In genomic region chr9:96412174-96412913, GRCh38 we compare ENCODE assay signal across 23 cellular contexts. TPM values are rescaled to one million over a fixed set of nuclear protein-coding genes. Genes with fewer than 3 reads are reported as not detected.
DNase-seq lines count a peak whose midpoint lies in the region; ATAC-seq and TF ChIP-seq lines count a peak whose summit lies in the region.
"Had no signal": no experiment of that assay in that cellular context is flagged by ENCODE, and none has a peak within 500 bp of the region (broad histone marks: within the 10 kb centered on the region; RNA-seq: fewer than 3 reads in every experiment).

No MANE protein-coding gene starts in this region.

- H3K27ac ChIP-seq in CD8-positive, alpha-beta T cell (ENCODE audit: low read depth, low read length): no peak overlapping the region
- no peak overlapping the region for H3K27ac ChIP-seq in fibroblast of lung (ENCODE audit: insufficient read depth, low read length)
- no peak overlapping the region for H3K27ac ChIP-seq in trophoblast cell (ENCODE audit: low read depth, low read length)
- H3K27ac ChIP-seq: 22Rv1, coronary artery, thoracic aorta had no signal

- H3K27me3 Mint-ChIP-seq in T-helper 1 cell treated with Interleukin-12 subunit alpha and Interleukin-12 subunit beta and Interleukin-4 antibody, amounts not matched to agents 30 μg/mL and 1 μg/mL, for 36 hours (ENCODE audit: low read depth): no peaks in the 10 kb centered on the region
- no peaks in the 10 kb centered on the region for H3K27me3 Mint-ChIP-seq in CD8-positive, alpha-beta T cell (ENCODE audit: low read depth)
- no peaks in the 10 kb centered on the region for H3K27me3 Mint-ChIP-seq in T-cell

- no peak overlapping the region for H3K18ac ChIP-seq in trophoblast cell (ENCODE audit: low read length)

- CTCF ChIA-PET in CD8-positive, alpha-beta T cell (lab: Charles Lee): interaction anchor here (0.9 to 2.4 kb wide), 4 partner anchors 13 to 85 kb away, joined by 3 to 14 read pairs (median 3); no protein-coding TSS in a partner anchor
- CTCF ChIA-PET in T-cell (lab: Charles Lee): interaction anchor here in 1 of 2 donors (1.1 to 1.4 kb wide), 3 partner anchors 12 to 86 kb away, joined by 4 read pairs; no protein-coding TSS in a partner anchor

- H2AFZ ChIP-seq in fibroblast of lung (ENCODE audit: low read length) (peak overlapping the region; percentile 11), trophoblast cell (ENCODE audit: insufficient read depth, low read length, poor library complexity) (no peak overlapping the region)

- POLR2A ChIA-PET in CD8-positive, alpha-beta T cell (lab: Charles Lee): interaction anchor here (0.6 to 2.2 kb wide), 3 partner anchors 12 to 583 kb away, joined by 4 to 10 read pairs (median 4); partner anchors contain the start of gene SLC35D2
- POLR2A ChIA-PET in T-cell (lab: Charles Lee): no interaction called here

- H3K79me2 ChIP-seq in fibroblast of lung (ENCODE audit: control insufficient read depth, insufficient read depth, low read length) (peaks cover 42% of the 10 kb centered on the region), trophoblast cell (ENCODE audit: control insufficient read depth, insufficient read depth, low read length, poor library complexity) (peaks cover 13% of the 10 kb centered on the region)

- H3K27me3 ChIP-seq in CD8-positive, alpha-beta T cell (ENCODE audit: insufficient read depth, low read length): no peaks in the 10 kb centered on the region
- H3K27me3 ChIP-seq in fibroblast of lung (ENCODE audit: control insufficient read depth, insufficient read depth, low read length): no peaks in the 10 kb centered on the region
- no peaks in the 10 kb centered on the region for H3K27me3 ChIP-seq in trophoblast cell (ENCODE audit: insufficient read depth, low read length)

- H3K14ac ChIP-seq in trophoblast cell (ENCODE audit: low read length): no peak overlapping the region

- H3K36me3 ChIP-seq in CD8-positive, alpha-beta T cell (ENCODE audit: insufficient read depth, low read length): no peaks in the 10 kb centered on the region
- no peaks in the 10 kb centered on the region for H3K36me3 ChIP-seq in fibroblast of lung (ENCODE audit: control insufficient read depth, insufficient read depth, low read length)
- H3K36me3 ChIP-seq in trophoblast cell (ENCODE audit: control insufficient read depth in 1 of 2, insufficient read depth in 2 of 2, low read length in 2 of 2): peaks cover 2 to 7% of the 10 kb centered on the region in 2 experiments
- H3K36me3 ChIP-seq: thoracic aorta had no signal

- H4K91ac ChIP-seq in trophoblast cell (ENCODE audit: low read depth, low read length): no peak overlapping the region

- no peak overlapping the region for H2BK5ac ChIP-seq in trophoblast cell (ENCODE audit: low read depth, low read length, poor library complexity)

- no peak overlapping the region for H2AK5ac ChIP-seq in trophoblast cell (ENCODE audit: low read length)

- H3K4ac ChIP-seq in trophoblast cell (ENCODE audit: low read depth, low read length): no peak overlapping the region

- no peak overlapping the region for H2BK12ac ChIP-seq in trophoblast cell (ENCODE audit: low read length)

- intact Hi-C loops in CD8-positive, alpha-beta T cell (cut with DNase I, micrococcal nuclease): loop anchor here (10.0 kb wide), 2 partner anchors 538 to 1002 kb away; partner anchors contain the start of genes ERCC6L2 (in 1 of the 2) and TDRD7 (in 1 of the 2)

- no peak overlapping the region for H3K9ac ChIP-seq in fibroblast of lung (ENCODE audit: insufficient read depth, low read length)
- H3K9ac ChIP-seq in trophoblast cell (ENCODE audit: low read length): no peak overlapping the region

- H3K9me3 ChIP-seq in CD8-positive, alpha-beta T cell (ENCODE audit: low read length): no peaks in the 10 kb centered on the region
- no peaks in the 10 kb centered on the region for H3K9me3 ChIP-seq in fibroblast of lung (ENCODE audit: control insufficient read depth, insufficient read depth, low read depth, low read length)
- H3K9me3 ChIP-seq in trophoblast cell (ENCODE audit: insufficient read depth, low read depth, low read length): no peaks in the 10 kb centered on the region
- H3K9me3 ChIP-seq: Caco-2, thoracic aorta had no signal

- DNase-seq in T-helper 1 cell (no peak), T-cell (no peak), fibroblast of lung (ENCODE audit: low read depth in 2 of 2) (no peak), anterior cingulate cortex (lab: John Stamatoyannopoulos, UW) (no peak), LoVo (ENCODE audit: low spot score) (no peak), trophoblast cell (no peak)
- no peak for DNase-seq in CD8-positive, alpha-beta T cell
- DNase-seq: activated CD4-positive, alpha-beta T cell treated with anti-CD3 and anti-CD28 coated beads, Interleukin-2, amount 50 U/mL, for 4 hours; activated T-cell treated with anti-CD3 and anti-CD28 coated beads, Interleukin-2, amount 50 U/mL, for 4 hours; Caco-2; NCI-H187; NCI-H2227 treated with DMSO at 0.1 percent for 48 hours; nucleus accumbens; PC-3; Right ventricle myocardium superior; stimulated activated CD4-positive, alpha-beta T cell treated with anti-CD3 and anti-CD28 coated beads, Interleukin-2, amount 100 ng/mL, for 48 hours; stimulated activated naive CD4-positive, alpha-beta T cell treated with Interleukin-2 at 50 U/mL for 16 hours had no signal

- no peak overlapping the region for H3K4me3 Mint-ChIP-seq in T-helper 1 cell treated with Interleukin-12 subunit alpha and Interleukin-12 subunit beta and Interleukin-4 antibody, amounts not matched to agents 30 μg/mL and 1 μg/mL, for 36 hours
- no peak overlapping the region for H3K4me3 Mint-ChIP-seq in CD8-positive, alpha-beta T cell
- peak overlapping the region in 1 of 3 donors; percentile 77 for H3K4me3 Mint-ChIP-seq in T-cell
- H3K4me3 Mint-ChIP-seq: activated T-cell treated with anti-CD3 and anti-CD28 coated beads, Interleukin-2, amount 50 U/mL, for 4 hours had no signal

- no peak overlapping the region for H3K4me3 ChIP-seq in CD8-positive, alpha-beta T cell (ENCODE audit: low read depth, low read length)
- H3K4me3 ChIP-seq in fibroblast of lung (replicated peaks in 1 of 4; ENCODE audit: control extremely low read depth in 1 of 4, insufficient read depth in 1 of 4, low read depth in 3 of 4, low read length in 4 of 4) (no peak overlapping the region), trophoblast cell (ENCODE audit: low read depth, low read length) (no peak overlapping the region)
- H3K4me3 ChIP-seq: coronary artery, lung, smooth muscle cell, thoracic aorta had no signal

- H3K4me1 ChIP-seq in CD8-positive, alpha-beta T cell (ENCODE audit: insufficient read depth, low read length): peaks cover 24% of the 10 kb centered on the region
- H3K4me1 ChIP-seq in fibroblast of lung (ENCODE audit: control insufficient read depth, extremely low read depth, insufficient read depth, low read length) (no peaks in the 10 kb centered on the region), trophoblast cell (ENCODE audit: control insufficient read depth in 1 of 2, insufficient read depth in 2 of 2, low read length in 2 of 2) (peaks cover 3% of the 10 kb centered on the region in 2 experiments)

- no CpG with 5 or more reads among the region's 8 CpGs for WGBS in trophoblast cell (ENCODE audit: extremely low coverage, insufficient coverage, insufficient read length)

- H3K36me3 Mint-ChIP-seq in T-helper 1 cell treated with Interleukin-12 subunit alpha and Interleukin-12 subunit beta and Interleukin-4 antibody, amounts not matched to agents 30 μg/mL and 1 μg/mL, for 36 hours (ENCODE audit: low read depth): peaks cover 13% of the 10 kb centered on the region
- no peaks in the 10 kb centered on the region for H3K36me3 Mint-ChIP-seq in CD8-positive, alpha-beta T cell
- no peaks in the 10 kb centered on the region for H3K36me3 Mint-ChIP-seq in T-cell

- no peaks in the 10 kb centered on the region for H3K79me1 ChIP-seq in trophoblast cell (ENCODE audit: low read length)

- TF ChIP-seq CTCF in CD8-positive, alpha-beta T cell (IDR thresholded peaks at IDR 0.05): no peak
- no peak for TF ChIP-seq CTCF in fibroblast of lung (conservative IDR thresholded peaks at IDR 0.05 in 1 of 2, IDR thresholded peaks at IDR 0.05 in 1 of 2; ENCODE audit: low read depth in 1 of 2, low read length in 2 of 2)

- H3K4me2 ChIP-seq in fibroblast of lung (ENCODE audit: extremely low read depth, insufficient read depth, low read length): no peak overlapping the region
- no peak overlapping the region for H3K4me2 ChIP-seq in trophoblast cell (ENCODE audit: low read length)
- H3K4me2 ChIP-seq: smooth muscle cell had no signal

- no peak overlapping the region for H4K8ac ChIP-seq in trophoblast cell (ENCODE audit: low read depth, low read length)

- peak overlapping the region; percentile 85 for H3K27ac Mint-ChIP-seq in T-helper 1 cell treated with Interleukin-12 subunit alpha and Interleukin-12 subunit beta and Interleukin-4 antibody, amounts not matched to agents 30 μg/mL and 1 μg/mL, for 36 hours
- peak overlapping the region; percentile 83 for H3K27ac Mint-ChIP-seq in CD8-positive, alpha-beta T cell
- H3K27ac Mint-ChIP-seq in T-cell: peak overlapping the region; percentile 82 to 92

- no peak for ATAC-seq in CD8-positive, alpha-beta T cell
- no peak for ATAC-seq in T-cell (replicated peaks in 1 of 4)
- ATAC-seq: activated T-cell treated with anti-CD3 and anti-CD28 coated beads, Interleukin-2, amount 50 U/mL, for 4 hours; PC-3 had no signal

- no peaks in the 10 kb centered on the region for H4K20me1 ChIP-seq in fibroblast of lung (ENCODE audit: control insufficient read depth, extremely low read depth, insufficient read depth, low read length)

- H4K12ac ChIP-seq in trophoblast cell (ENCODE audit: low read depth, low read length): no peak overlapping the region

- peaks cover 45% of the 10 kb centered on the region for H3K4me1 Mint-ChIP-seq in T-helper 1 cell treated with Interleukin-12 subunit alpha and Interleukin-12 subunit beta and Interleukin-4 antibody, amounts not matched to agents 30 μg/mL and 1 μg/mL, for 36 hours (ENCODE audit: low read depth)
- peaks cover 47% of the 10 kb centered on the region for H3K4me1 Mint-ChIP-seq in CD8-positive, alpha-beta T cell (ENCODE audit: low read depth)
- H3K4me1 Mint-ChIP-seq in T-cell: peaks cover 36 to 50% (median 38%) of the 10 kb centered on the region in 3 donors

- no peak overlapping the region for H3K23ac ChIP-seq in trophoblast cell (ENCODE audit: low read length)

- no peaks in the 10 kb centered on the region for H3K9me3 Mint-ChIP-seq in T-helper 1 cell treated with Interleukin-12 subunit alpha and Interleukin-12 subunit beta and Interleukin-4 antibody, amounts not matched to agents 30 μg/mL and 1 μg/mL, for 36 hours
- H3K9me3 Mint-ChIP-seq in CD8-positive, alpha-beta T cell: no peaks in the 10 kb centered on the region
- H3K9me3 Mint-ChIP-seq in T-cell: no peaks in the 10 kb centered on the region
- H3K9me3 Mint-ChIP-seq: activated T-cell treated with anti-CD3 and anti-CD28 coated beads, Interleukin-2, amount 50 U/mL, for 4 hours had no signal

- no peak overlapping the region for H2BK120ac ChIP-seq in trophoblast cell (ENCODE audit: insufficient read depth, low read length, poor library complexity)

RNA-seq across cellular contexts. Expression of gene ZNF367, which starts 5.8 kb away (rescaled TPM):
- 1 to 10 TPM; 6.1 to 6.4 TPM for total RNA-seq in CD8-positive, alpha-beta T cell
- 1 to 10 TPM; 3.7 to 6.2 (median 5.8) TPM for total RNA-seq in T-cell
- 0.26 and 0.66 TPM in 2 replicates for total RNA-seq in fibroblast of lung
- 2.2 and 6.4 TPM in 2 replicates for polyA plus RNA-seq in fibroblast of lung
- polyA plus RNA-seq in fibroblast of lung (2012): 2.4 and 6.8 TPM in 2 replicates
- 0.47 and 3.5 TPM in 2 replicates for polyA minus RNA-seq in fibroblast of lung (ENCODE audit: low replicate concordance)
- polyA plus RNA-seq in trophoblast cell (2013): 3.3 and 3.5 TPM in 2 replicates

RNA-seq across cellular contexts. Expression of gene SLC35D2, which starts 28.8 kb away (rescaled TPM):
- 10 to 100 TPM; 18.5 to 20.5 TPM for total RNA-seq in CD8-positive, alpha-beta T cell
- total RNA-seq in T-cell: 10 to 100 TPM; 16.2 to 31.4 (median 21.8) TPM
- 28.2 and 34.7 TPM in 2 replicates for total RNA-seq in fibroblast of lung
- 26.2 and 27.2 TPM in 2 replicates for polyA plus RNA-seq in fibroblast of lung
- polyA plus RNA-seq in fibroblast of lung (2012): 23.9 and 25.0 TPM in 2 replicates
- polyA minus RNA-seq in fibroblast of lung (ENCODE audit: low replicate concordance): 2.2 and 5.1 TPM in 2 replicates
- polyA plus RNA-seq in trophoblast cell (2013): 39.3 and 41.1 TPM in 2 replicates

RNA-seq across cellular contexts. Expression of gene HABP4, which starts 37.6 kb away (rescaled TPM):
- total RNA-seq in CD8-positive, alpha-beta T cell: 10 to 100 TPM; 31.9 to 32.6 TPM
- total RNA-seq in T-cell (10 to 100 TPM; 18.2 to 30.8 (median 25.3) TPM), fibroblast of lung (18.2 and 31.4 TPM in 2 replicates)
- polyA plus RNA-seq in fibroblast of lung: 28.7 and 35.6 TPM in 2 replicates
- polyA plus RNA-seq in fibroblast of lung (2012): 30.6 and 38.9 TPM in 2 replicates
- 2.2 and 9.3 TPM in 2 replicates for polyA minus RNA-seq in fibroblast of lung (ENCODE audit: low replicate concordance)
- 14.8 and 15.9 TPM in 2 replicates for polyA plus RNA-seq in trophoblast cell (2013)
